In the genomic region with DNA sequence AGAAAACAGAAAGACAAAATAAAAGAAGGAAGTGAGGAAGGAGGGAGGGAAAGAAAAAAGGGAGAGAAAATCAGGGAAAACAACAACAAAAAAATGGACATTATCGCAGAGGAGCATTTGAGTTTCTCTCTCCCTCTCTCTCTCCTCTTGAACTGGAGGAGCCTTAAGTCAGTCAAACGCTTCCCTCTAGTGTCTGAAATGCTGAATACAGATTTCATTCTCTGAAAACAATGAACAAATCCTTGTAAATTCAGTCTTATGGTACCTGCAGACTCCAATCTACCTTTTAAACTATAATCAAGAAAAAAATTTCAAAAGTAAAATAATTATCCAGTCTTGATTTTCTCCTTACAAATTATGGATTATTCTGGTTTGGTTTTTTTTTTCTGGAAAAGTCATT, we compare ENCODE assay signal across 8 cellular contexts.
A peak's percentile ranks its signal among the peaks of the same experiment; 100 is the strongest.
DNase-seq lines count a peak whose midpoint lies in the region; ATAC-seq, FAIRE-seq and TF ChIP-seq lines count a peak whose summit lies in the region.

No MANE protein-coding gene starts in this region.

- POLR2A ChIA-PET in RWPE1 (lab: Yijun Ruan, JAX; ENCODE audit: low non-redundant PET): no interaction called here

- ATAC-seq in GM18870 (IDR thresholded peaks at IDR 0.05; ENCODE audit: unreplicated experiment) (peak; percentile 52), HG02870 (IDR thresholded peaks at IDR 0.05; ENCODE audit: unreplicated experiment) (no peak), HG03025 (IDR thresholded peaks at IDR 0.05; ENCODE audit: low FRiP score, unreplicated experiment) (no peak)

- H3K9me3 ChIP-seq in small intestine (ENCODE audit: control insufficient read depth, low read depth): no peaks in the 10 kb centered on the region

- CTCF ChIA-PET in RWPE1 (lab: Yijun Ruan, JAX): interaction anchor here (0.6 to 2.2 kb wide), 5 partner anchors 10 to 1051 kb away, joined by 3 to 13 read pairs (median 4); no protein-coding TSS in a partner anchor

- WGBS in small intestine, 3 donors: 14 to 20% (median 15%) methylated on average over 2 of the region's 2 CpGs

- TF ChIP-seq CTCF in RWPE1 (conservative IDR thresholded peaks at IDR 0.05; ENCODE audit: low read depth) (peak; percentile 42), foreskin fibroblast (IDR thresholded peaks at IDR 0.05; ENCODE audit: low read depth, low read length) (peak; percentile 55)

- H3K4me1 ChIP-seq in small intestine (ENCODE audit: control insufficient read depth in 2 of 2, insufficient read depth in 1 of 2, low read depth in 1 of 2, low read length in 1 of 2): no peaks in the 10 kb centered on the region

- H3K4me3 ChIP-seq in foreskin fibroblast (ENCODE audit: low read depth in 1 of 2, low read length in 2 of 2) (no peak overlapping the region), small intestine (ENCODE audit: low read depth in 1 of 2, low read length in 2 of 2) (no peak overlapping the region)

- H3K27ac ChIP-seq in RWPE1 (no peak overlapping the region), small intestine (ENCODE audit: low read depth in 1 of 2, low read length in 1 of 2) (no peak overlapping the region)

- no peaks in the 10 kb centered on the region for H3K27me3 ChIP-seq in small intestine (ENCODE audit: control insufficient read depth in 2 of 2, insufficient read depth in 2 of 2, low read length in 2 of 2)

- peak; percentile 25 to 52 for DNase-seq in AML-193 (lab: John Stamatoyannopoulos, UW)
- DNase-seq in KG1 (lab: John Stamatoyannopoulos, UW): peak; percentile 4
- DNase-seq in RWPE1 (ENCODE audit: low spot score): peak; percentile 62
- DNase-seq in foreskin fibroblast: peak; percentile 8 to 41
- peak; percentile 39 for DNase-seq in small intestine

- H3K36me3 ChIP-seq in small intestine (ENCODE audit: control insufficient read depth in 2 of 2, insufficient read depth in 2 of 2, low read length in 2 of 2): no peaks in the 10 kb centered on the region

- FAIRE-seq in small intestine (lab: Jason Lieb, UNC): peak; percentile 15

Comparison
In these comparisons a context has a peak if more than half of its experiments do, and no peak if none do; other contexts are left out.
1. DNase-seq: peak in every context shown above with its lines; median percentile 62 in RWPE1; 39 in small intestine; 38 in AML-193; 24 in foreskin fibroblast; 4 in KG1.